In the genomic region with DNA sequence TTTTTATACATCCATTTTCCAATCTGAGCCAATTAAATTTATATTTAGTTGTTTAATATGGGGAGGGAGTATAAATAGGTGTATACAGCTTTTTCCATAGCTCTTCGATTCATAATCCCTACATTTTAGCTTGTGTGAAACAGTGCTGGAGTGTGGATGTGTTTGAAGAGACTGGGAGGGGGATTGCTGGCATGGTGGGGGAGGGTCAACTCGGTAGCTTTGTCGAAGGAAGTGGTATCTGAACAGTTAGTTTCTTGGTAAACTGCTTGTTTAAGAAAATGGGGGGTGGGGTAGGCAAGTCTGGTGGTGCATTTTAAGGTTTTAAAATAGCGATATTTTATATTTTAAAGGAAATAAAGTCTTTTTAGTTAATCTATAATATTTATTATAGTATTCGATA, we compare ENCODE assay signal across 1 cellular context.
TF ChIP-seq lines count a peak whose summit lies in the region.

No MANE protein-coding gene starts in this region.

TF ChIP-seq in GM23338, 12 proteins besides CTCF, POLR2A, EP300 and RAD21 (continued from another document):
- TF ChIP-seq, protein P1, sequence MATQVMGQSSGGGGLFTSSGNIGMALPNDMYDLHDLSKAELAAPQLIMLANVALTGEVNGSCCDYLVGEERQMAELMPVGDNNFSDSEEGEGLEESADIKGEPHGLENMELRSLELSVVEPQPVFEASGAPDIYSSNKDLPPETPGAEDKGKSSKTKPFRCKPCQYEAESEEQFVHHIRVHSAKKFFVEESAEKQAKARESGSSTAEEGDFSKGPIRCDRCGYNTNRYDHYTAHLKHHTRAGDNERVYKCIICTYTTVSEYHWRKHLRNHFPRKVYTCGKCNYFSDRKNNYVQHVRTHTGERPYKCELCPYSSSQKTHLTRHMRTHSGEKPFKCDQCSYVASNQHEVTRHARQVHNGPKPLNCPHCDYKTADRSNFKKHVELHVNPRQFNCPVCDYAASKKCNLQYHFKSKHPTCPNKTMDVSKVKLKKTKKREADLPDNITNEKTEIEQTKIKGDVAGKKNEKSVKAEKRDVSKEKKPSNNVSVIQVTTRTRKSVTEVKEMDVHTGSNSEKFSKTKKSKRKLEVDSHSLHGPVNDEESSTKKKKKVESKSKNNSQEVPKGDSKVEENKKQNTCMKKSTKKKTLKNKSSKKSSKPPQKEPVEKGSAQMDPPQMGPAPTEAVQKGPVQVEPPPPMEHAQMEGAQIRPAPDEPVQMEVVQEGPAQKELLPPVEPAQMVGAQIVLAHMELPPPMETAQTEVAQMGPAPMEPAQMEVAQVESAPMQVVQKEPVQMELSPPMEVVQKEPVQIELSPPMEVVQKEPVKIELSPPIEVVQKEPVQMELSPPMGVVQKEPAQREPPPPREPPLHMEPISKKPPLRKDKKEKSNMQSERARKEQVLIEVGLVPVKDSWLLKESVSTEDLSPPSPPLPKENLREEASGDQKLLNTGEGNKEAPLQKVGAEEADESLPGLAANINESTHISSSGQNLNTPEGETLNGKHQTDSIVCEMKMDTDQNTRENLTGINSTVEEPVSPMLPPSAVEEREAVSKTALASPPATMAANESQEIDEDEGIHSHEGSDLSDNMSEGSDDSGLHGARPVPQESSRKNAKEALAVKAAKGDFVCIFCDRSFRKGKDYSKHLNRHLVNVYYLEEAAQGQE (IDR thresholded peaks at IDR 0.05; ENCODE audit: unreplicated experiment) = peak; percentile 16
- TF ChIP-seq, protein P2, sequence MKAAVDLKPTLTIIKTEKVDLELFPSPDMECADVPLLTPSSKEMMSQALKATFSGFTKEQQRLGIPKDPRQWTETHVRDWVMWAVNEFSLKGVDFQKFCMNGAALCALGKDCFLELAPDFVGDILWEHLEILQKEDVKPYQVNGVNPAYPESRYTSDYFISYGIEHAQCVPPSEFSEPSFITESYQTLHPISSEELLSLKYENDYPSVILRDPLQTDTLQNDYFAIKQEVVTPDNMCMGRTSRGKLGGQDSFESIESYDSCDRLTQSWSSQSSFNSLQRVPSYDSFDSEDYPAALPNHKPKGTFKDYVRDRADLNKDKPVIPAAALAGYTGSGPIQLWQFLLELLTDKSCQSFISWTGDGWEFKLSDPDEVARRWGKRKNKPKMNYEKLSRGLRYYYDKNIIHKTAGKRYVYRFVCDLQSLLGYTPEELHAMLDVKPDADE (IDR thresholded peaks at IDR 0.05) = no peak
- TF ChIP-seq POLR2AphosphoS5 (IDR thresholded peaks at IDR 0.05; ENCODE audit: low read depth) (peak; percentile 22; the same call in 1 of the 2 replicates), STAT1 (IDR thresholded peaks at IDR 0.05; ENCODE audit: unreplicated experiment) (no peak)
- TF ChIP-seq, protein P3, sequence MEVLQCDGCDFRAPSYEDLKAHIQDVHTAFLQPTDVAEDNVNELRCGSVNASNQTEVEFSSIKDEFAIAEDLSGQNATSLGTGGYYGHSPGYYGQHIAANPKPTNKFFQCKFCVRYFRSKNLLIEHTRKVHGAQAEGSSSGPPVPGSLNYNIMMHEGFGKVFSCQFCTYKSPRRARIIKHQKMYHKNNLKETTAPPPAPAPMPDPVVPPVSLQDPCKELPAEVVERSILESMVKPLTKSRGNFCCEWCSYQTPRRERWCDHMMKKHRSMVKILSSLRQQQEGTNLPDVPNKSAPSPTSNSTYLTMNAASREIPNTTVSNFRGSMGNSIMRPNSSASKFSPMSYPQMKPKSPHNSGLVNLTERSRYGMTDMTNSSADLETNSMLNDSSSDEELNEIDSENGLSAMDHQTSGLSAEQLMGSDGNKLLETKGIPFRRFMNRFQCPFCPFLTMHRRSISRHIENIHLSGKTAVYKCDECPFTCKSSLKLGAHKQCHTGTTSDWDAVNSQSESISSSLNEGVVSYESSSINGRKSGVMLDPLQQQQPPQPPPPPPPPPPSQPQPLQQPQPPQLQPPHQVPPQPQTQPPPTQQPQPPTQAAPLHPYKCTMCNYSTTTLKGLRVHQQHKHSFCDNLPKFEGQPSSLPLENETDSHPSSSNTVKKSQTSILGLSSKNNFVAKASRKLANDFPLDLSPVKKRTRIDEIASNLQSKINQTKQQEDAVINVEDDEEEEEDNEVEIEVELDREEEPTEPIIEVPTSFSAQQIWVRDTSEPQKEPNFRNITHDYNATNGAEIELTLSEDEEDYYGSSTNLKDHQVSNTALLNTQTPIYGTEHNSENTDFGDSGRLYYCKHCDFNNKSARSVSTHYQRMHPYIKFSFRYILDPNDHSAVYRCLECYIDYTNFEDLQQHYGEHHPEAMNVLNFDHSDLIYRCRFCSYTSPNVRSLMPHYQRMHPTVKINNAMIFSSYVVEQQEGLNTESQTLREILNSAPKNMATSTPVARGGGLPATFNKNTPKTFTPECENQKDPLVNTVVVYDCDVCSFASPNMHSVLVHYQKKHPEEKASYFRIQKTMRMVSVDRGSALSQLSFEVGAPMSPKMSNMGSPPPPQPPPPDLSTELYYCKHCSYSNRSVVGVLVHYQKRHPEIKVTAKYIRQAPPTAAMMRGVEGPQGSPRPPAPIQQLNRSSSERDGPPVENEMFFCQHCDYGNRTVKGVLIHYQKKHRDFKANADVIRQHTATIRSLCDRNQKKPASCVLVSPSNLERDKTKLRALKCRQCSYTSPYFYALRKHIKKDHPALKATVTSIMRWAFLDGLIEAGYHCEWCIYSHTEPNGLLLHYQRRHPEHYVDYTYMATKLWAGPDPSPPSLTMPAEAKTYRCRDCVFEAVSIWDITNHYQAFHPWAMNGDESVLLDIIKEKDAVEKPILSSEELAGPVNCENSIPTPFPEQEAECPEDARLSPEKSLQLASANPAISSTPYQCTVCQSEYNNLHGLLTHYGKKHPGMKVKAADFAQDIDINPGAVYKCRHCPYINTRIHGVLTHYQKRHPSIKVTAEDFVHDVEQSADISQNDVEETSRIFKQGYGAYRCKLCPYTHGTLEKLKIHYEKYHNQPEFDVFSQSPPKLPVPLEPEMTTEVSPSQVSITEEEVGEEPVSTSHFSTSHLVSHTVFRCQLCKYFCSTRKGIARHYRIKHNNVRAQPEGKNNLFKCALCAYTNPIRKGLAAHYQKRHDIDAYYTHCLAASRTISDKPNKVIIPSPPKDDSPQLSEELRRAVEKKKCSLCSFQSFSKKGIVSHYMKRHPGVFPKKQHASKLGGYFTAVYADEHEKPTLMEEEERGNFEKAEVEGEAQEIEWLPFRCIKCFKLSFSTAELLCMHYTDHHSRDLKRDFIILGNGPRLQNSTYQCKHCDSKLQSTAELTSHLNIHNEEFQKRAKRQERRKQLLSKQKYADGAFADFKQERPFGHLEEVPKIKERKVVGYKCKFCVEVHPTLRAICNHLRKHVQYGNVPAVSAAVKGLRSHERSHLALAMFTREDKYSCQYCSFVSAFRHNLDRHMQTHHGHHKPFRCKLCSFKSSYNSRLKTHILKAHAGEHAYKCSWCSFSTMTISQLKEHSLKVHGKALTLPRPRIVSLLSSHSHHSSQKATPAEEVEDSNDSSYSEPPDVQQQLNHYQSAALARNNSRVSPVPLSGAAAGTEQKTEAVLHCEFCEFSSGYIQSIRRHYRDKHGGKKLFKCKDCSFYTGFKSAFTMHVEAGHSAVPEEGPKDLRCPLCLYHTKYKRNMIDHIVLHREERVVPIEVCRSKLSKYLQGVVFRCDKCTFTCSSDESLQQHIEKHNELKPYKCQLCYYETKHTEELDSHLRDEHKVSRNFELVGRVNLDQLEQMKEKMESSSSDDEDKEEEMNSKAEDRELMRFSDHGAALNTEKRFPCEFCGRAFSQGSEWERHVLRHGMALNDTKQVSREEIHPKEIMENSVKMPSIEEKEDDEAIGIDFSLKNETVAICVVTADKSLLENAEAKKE (CRISPR knock-in tag; IDR thresholded peaks at IDR 0.05) = no peak
